Comparison of ENCODE assay signal across 8 cellular contexts in the genomic region with DNA sequence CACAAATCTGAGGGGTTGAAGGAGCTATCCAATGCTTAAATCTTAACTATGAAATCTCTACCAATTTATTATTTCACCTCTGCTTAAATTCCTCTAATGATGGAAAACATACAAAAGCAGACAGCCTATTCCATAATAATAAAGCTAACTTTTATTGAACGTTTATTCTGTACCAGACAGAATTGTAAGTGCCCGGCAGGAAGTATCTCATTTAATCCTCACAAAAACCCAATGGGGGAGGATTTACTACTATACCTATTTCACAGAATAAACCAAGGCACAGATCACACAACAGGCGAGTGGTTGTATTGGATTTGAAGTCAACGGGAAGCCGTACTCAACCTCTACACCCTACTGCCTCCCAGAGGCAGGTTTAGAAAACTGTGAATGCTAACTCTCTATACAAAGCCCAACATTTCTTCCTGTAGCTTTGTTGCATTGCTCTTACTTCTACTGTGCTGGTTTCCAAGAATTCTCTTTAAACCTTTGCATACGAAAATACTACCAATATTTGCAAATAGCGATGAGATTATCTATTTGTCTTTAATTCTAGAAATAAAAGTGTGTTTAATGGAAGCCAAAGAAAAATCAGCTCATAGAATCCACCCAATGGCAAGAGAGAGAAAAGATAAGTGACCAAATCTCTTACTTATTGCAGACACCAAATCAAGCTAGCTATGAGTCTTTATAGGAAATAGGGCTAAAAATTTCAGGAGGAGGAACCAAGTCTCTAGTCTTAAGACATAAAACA. TPM values are rescaled to one million over a fixed set of nuclear protein-coding genes. Genes with fewer than 3 reads are reported as not detected.
DNase-seq lines count a peak whose midpoint lies in the region; ATAC-seq, FAIRE-seq and TF ChIP-seq lines count a peak whose summit lies in the region.

No MANE protein-coding gene starts in this region.

- no peaks in the 10 kb centered on the region for H3K36me3 ChIP-seq in Peyer's patch
- H3K36me3 ChIP-seq in GM12878 (ENCODE audit: control insufficient read depth in 2 of 2, insufficient read depth in 2 of 2, low read length in 1 of 2): no peaks in the 10 kb centered on the region

- SMC1A ChIA-PET in GM12878 (lab: Charles Lee; ENCODE audit: uncharacterized antibody, unreplicated experiment): interaction anchor here (0.7 to 3.3 kb wide), 26 partner anchors 9 to 349 kb away, joined by 3 to 30 read pairs (median 4); no protein-coding TSS in a partner anchor

- POLR2A ChIA-PET in GM12878 (lab: Charles Lee): no interaction called here

- FAIRE-seq in GM12878 (lab: Jason Lieb, UNC): no peak

- CTCF ChIA-PET in GM12878 (lab: Yijun Ruan, JAX): interaction anchor here (0.6 to 3.4 kb wide), 32 partner anchors 9 to 353 kb away, joined by 3 to 43 read pairs (median 4); no protein-coding TSS in a partner anchor

- in situ Hi-C loops in GM12878 (cut with MboI): loop anchor here (10.0 kb wide), 2 partner anchors 174 to 254 kb away; no protein-coding TSS in a partner anchor

- no peak overlapping the region for H3K27ac Mint-ChIP-seq in immature natural killer cell

- no peak overlapping the region for H2AFZ ChIP-seq in GM12878 (ENCODE audit: control insufficient read depth, low read depth, low read length)

- H3K9me3 ChIP-seq in Peyer's patch (no peaks in the 10 kb centered on the region), GM12878 (replicated peaks; ENCODE audit: control insufficient read depth, insufficient read depth, low read length) (no peaks in the 10 kb centered on the region)

- H3K27me3 Mint-ChIP-seq in immature natural killer cell (ENCODE audit: low read depth in 3 of 3): peaks cover 0 to 5% (median 2%) of the 10 kb centered on the region in 3 donors

- no peak overlapping the region for H3K27ac ChIP-seq in Peyer's patch
- H3K27ac ChIP-seq in GM12878 (ENCODE audit: control insufficient read depth, insufficient read depth): no peak overlapping the region

- no peaks in the 10 kb centered on the region for H3K79me2 ChIP-seq in GM12878 (ENCODE audit: control insufficient read depth, insufficient read depth, low read length)

- BruUV-seq in GM12878 (replicated peaks; lab: Mats Ljungman, UMichigan): no TSS peak

- TF ChIP-seq CTCF in Peyer's patch (IDR thresholded peaks at IDR 0.05): peak in 5 of 6 experiments; percentile 29 to 91 (median 79)
- TF ChIP-seq CTCF in GM12878 (IDR thresholded peaks at IDR 0.05 in 2 of 3, conservative IDR thresholded peaks at IDR 0.05 in 1 of 3; ENCODE audit: control insufficient read depth in 2 of 3, extremely low read depth in 1 of 3, insufficient read depth in 1 of 3, low read depth in 3 of 3, low read length in 3 of 3): peak; percentile 59 to 71 (median 61); a peak in 5 of 6 replicates

- DNase-seq in ELR (ENCODE audit: low read depth) (peak; percentile 77), Peyer's patch (peak in 1 of 3 donors; percentile 73), GM12878 (ENCODE audit: low read depth, low spot score) (no peak), immature natural killer cell (peak; percentile 25 to 49 (median 49)), posterior vena cava (ENCODE audit: low spot score) (no peak)
- peak; percentile 47 for DNase-seq in stimulated activated CD4-positive, alpha-beta T cell treated with anti-CD3 and anti-CD28 coated beads, Interleukin-4, amount 100 ng/mL, for 24 hours

- H3K36me3 Mint-ChIP-seq in immature natural killer cell: no peaks in the 10 kb centered on the region

- H3K4me3 ChIP-seq in Peyer's patch (no peak overlapping the region), GM12878 (no peak overlapping the region)

- no peaks in the 10 kb centered on the region for H3K4me1 Mint-ChIP-seq in immature natural killer cell

- TF ChIP-seq EP300 in GM12878 (IDR thresholded peaks at IDR 0.05; ENCODE audit: borderline replicate concordance in 1 of 2, control insufficient read depth in 1 of 2, low read depth in 2 of 2, low read length in 2 of 2): no peak

- no peak overlapping the region for H3K4me2 ChIP-seq in GM12878 (ENCODE audit: control insufficient read depth, insufficient read depth)

- ATAC-seq in GM19467 (IDR thresholded peaks at IDR 0.05; ENCODE audit: unreplicated experiment): peak; percentile 93
- ATAC-seq in HG03565 (IDR thresholded peaks at IDR 0.05; ENCODE audit: unreplicated experiment): peak; percentile 93
- peak; percentile 92 for ATAC-seq in GM12878

- no peaks in the 10 kb centered on the region for H3K9me3 Mint-ChIP-seq in immature natural killer cell

- no peaks in the 10 kb centered on the region for H4K20me1 ChIP-seq in GM12878 (ENCODE audit: control insufficient read depth, insufficient read depth)

- RAD21 ChIA-PET in GM12878 (lab: Charles Lee; ENCODE audit: unreplicated experiment): interaction anchor here (0.8 to 3.5 kb wide), 19 partner anchors 9 to 596 kb away, joined by 3 to 41 read pairs (median 4); no protein-coding TSS in a partner anchor

- TF ChIP-seq POLR2A in Peyer's patch (IDR thresholded peaks at IDR 0.05): no peak
- no peak for TF ChIP-seq POLR2A in GM12878 (IDR thresholded peaks at IDR 0.05; ENCODE audit: low read depth, low read length)

- no peak overlapping the region for H3K9ac ChIP-seq in GM12878 (ENCODE audit: control insufficient read depth, insufficient read depth, low read length)

- peak; percentile 94 for TF ChIP-seq RAD21 in GM12878 (IDR thresholded peaks at IDR 0.05; ENCODE audit: insufficient read depth, low read depth, low read length)

- WGBS in GM12878 (ENCODE audit: insufficient coverage, insufficient replicate concordance, low lambda C conversion rate, missing lambda C conversion rate): 8% methylated on average over 7 of the region's 7 CpGs

- H3K4me1 ChIP-seq in Peyer's patch (no peaks in the 10 kb centered on the region), GM12878 (ENCODE audit: control insufficient read depth, insufficient read depth, low read length) (no peaks in the 10 kb centered on the region)

- H3K27me3 ChIP-seq in Peyer's patch (no peaks in the 10 kb centered on the region), GM12878 (replicated peaks in 1 of 2; ENCODE audit: control insufficient read depth in 2 of 2, insufficient read depth in 2 of 2, low read length in 1 of 2) (no peaks in the 10 kb centered on the region)

- H3K4me3 Mint-ChIP-seq in immature natural killer cell: no peak overlapping the region

- intact Hi-C loops in GM12878 (cut with micrococcal nuclease; ENCODE audit: unreplicated experiment) (loop anchor here (1.0 to 2.0 kb wide), 3 partner anchors 176 to 348 kb away; no protein-coding TSS in a partner anchor), posterior vena cava (cut with DNase I) (no loop called here)

TF ChIP-seq in GM12878, 131 proteins besides CTCF, POLR2A, EP300 and RAD21:
- TF ChIP-seq SMC3 (IDR thresholded peaks at IDR 0.05; ENCODE audit: borderline replicate concordance, low read length) (peak; percentile 83; the same call in 1 of the 2 replicates), KDM1A (IDR thresholded peaks at IDR 0.05; ENCODE audit: borderline replicate concordance) (no peak)
TF ChIP-seq in GM12878: peak in this region for 1.

RNA-seq across cellular contexts. Expression of gene C1orf53, which starts 33.5 kb away (rescaled TPM):
- 1 to 10 TPM in 1 of 4 donors, not detected in 3; 9.9 TPM for total RNA-seq in Peyer's patch
- not detected in 2 replicates for total RNA-seq in GM12878 (2013; cell fraction: nucleolus; rRNA removed)
- 1.1 and 1.5 TPM in 2 replicates for total RNA-seq in GM12878 (2014; rRNA removed)
- total RNA-seq in GM12878 (2014; rRNA removed; fragmentation: Illumina TruSeq; extraction: Trizol): 0.31 and 0.92 TPM in 2 replicates
- total RNA-seq in GM12878 (2021): 0.77 and 0.85 TPM in 2 replicates
- 1.0 TPM for polyA plus RNA-seq in GM12878 (2011; ENCODE audit: low read depth)
- polyA plus RNA-seq in GM12878 (2011; rRNA removed): 0.39 and 0.56 TPM in 2 replicates
- polyA plus RNA-seq in GM12878 (2011; cell fraction: cytosol; rRNA removed): 0.27 and 0.61 TPM in 2 replicates
- polyA plus RNA-seq in GM12878 (2011; cell fraction: nucleus; rRNA removed): 0.34 TPM in 1 of 2 replicates, not detected in the other
- 0.43 and 0.56 TPM in 2 replicates for polyA plus RNA-seq in GM12878 (2012)
- 0.66 TPM in 1 of 2 replicates, not detected in the other for polyA plus RNA-seq in GM12878 (2014; fragmentation: Illumina TruSeq; extraction: Trizol)
- polyA plus RNA-seq in GM12878 (2014; fragmentation: Nextera tagmentation; extraction: Ambion mirVana): under 1 TPM; 0.39 to 0.42 TPM
- polyA plus RNA-seq in GM12878 (2014; rRNA removed): 0.49 and 0.51 TPM in 2 replicates
- polyA plus RNA-seq in GM12878 (2016; fragmentation: Nextera tagmentation; extraction: Ambion mirVana): 1 to 10 TPM; 4.2 to 5.4 TPM
- not detected in 2 replicates for polyA minus RNA-seq in GM12878 (2011; rRNA and poly(A)+ RNA removed)
- not detected in 2 replicates for polyA minus RNA-seq in GM12878 (2011; cell fraction: cytosol; rRNA and poly(A)+ RNA removed)
- not detected in 2 replicates for polyA minus RNA-seq in GM12878 (2011; cell fraction: nucleus; rRNA and poly(A)+ RNA removed)
- polyA plus RNA-seq in immature natural killer cell: 1 to 10 TPM; 1.8 to 4.1 (median 2.1) TPM
- 1 to 10 TPM; 2.0 to 4.2 TPM for total RNA-seq in posterior vena cava

RNA-seq across cellular contexts. Expression of gene LHX9, which starts 48.2 kb away (rescaled TPM):
- total RNA-seq in Peyer's patch (not detected), GM12878 (2014; rRNA removed) (not detected in 2 replicates), GM12878 (2014; rRNA removed; fragmentation: Illumina TruSeq; extraction: Trizol) (not detected in 2 replicates), GM12878 (2021) (not detected in 2 replicates), posterior vena cava (1 to 10 TPM; 2.6 to 6.4 TPM)
- total RNA-seq in GM12878 (2013; cell fraction: nucleolus; rRNA removed): not detected in 2 replicates
- polyA plus RNA-seq in GM12878 (2011; ENCODE audit: low read depth): not detected
- polyA plus RNA-seq in GM12878 (2011; rRNA removed) (not detected in 2 replicates), GM12878 (2014; fragmentation: Illumina TruSeq; extraction: Trizol) (not detected in 2 replicates), GM12878 (2014; fragmentation: Nextera tagmentation; extraction: Ambion mirVana) (not detected), GM12878 (2014; rRNA removed) (not detected in 2 replicates), GM12878 (2016; fragmentation: Nextera tagmentation; extraction: Ambion mirVana) (not detected), immature natural killer cell (not detected)
- not detected in 2 replicates for polyA plus RNA-seq in GM12878 (2011; cell fraction: cytosol; rRNA removed)
- polyA plus RNA-seq in GM12878 (2011; cell fraction: nucleus; rRNA removed): not detected in 2 replicates
- not detected in 2 replicates for polyA plus RNA-seq in GM12878 (2012)
- not detected in 2 replicates for polyA minus RNA-seq in GM12878 (2011; rRNA and poly(A)+ RNA removed)
- polyA minus RNA-seq in GM12878 (2011; cell fraction: cytosol; rRNA and poly(A)+ RNA removed): not detected in 2 replicates
- polyA minus RNA-seq in GM12878 (2011; cell fraction: nucleus; rRNA and poly(A)+ RNA removed): not detected in 2 replicates

Comparison
In these comparisons a context has a peak if more than half of its experiments do, and no peak if none do; other contexts are left out.
1. DNase-seq: peak in ELR (single experiment), immature natural killer cell (3 of 3) and stimulated activated CD4-positive, alpha-beta T cell treated with anti-CD3 and anti-CD28 coated beads, Interleukin-4, amount 100 ng/mL, for 24 hours (single experiment); none in GM12878 (single experiment) and posterior vena cava (single experiment).
2. Peak in every context shown above with its lines, with median percentiles within 50 percentile points of each other: ATAC-seq.